In genomic region chr5:172235827-172236749, GRCh38 we compare ENCODE assay signal across 14 cellular contexts. TPM values are rescaled to one million over a fixed set of nuclear protein-coding genes. Genes with fewer than 3 reads are reported as not detected.
DNase-seq lines count a peak whose midpoint lies in the region; ATAC-seq and TF ChIP-seq lines count a peak whose summit lies in the region.
"Had no signal": no experiment of that assay in that cellular context is flagged by ENCODE, and none has a peak within 500 bp of the region (broad histone marks: within the 10 kb centered on the region; RNA-seq: fewer than 3 reads in every experiment).

No MANE protein-coding gene starts in this region.

- no peaks in the 10 kb centered on the region for H3K27me3 ChIP-seq in Peyer's patch
- H3K27me3 ChIP-seq: esophagus muscularis mucosa, SJCRH30, thyroid gland had no signal

- H3K27ac ChIP-seq in Peyer's patch = peak overlapping the region in 3 of 4 donors; percentile 20 to 70 (median 69)
- H3K27ac ChIP-seq: esophagus muscularis mucosa, SJCRH30, thyroid gland had no signal

- ATAC-seq in GM19467 (IDR thresholded peaks at IDR 0.05; ENCODE audit: unreplicated experiment) (no peak), GM21367 (IDR thresholded peaks at IDR 0.05; ENCODE audit: unreplicated experiment) (no peak), GM21390 (IDR thresholded peaks at IDR 0.05; ENCODE audit: unreplicated experiment) (no peak)
- ATAC-seq: activated CD4-positive, CD25-positive, alpha-beta regulatory T cell treated with anti-CD3 and anti-CD28 coated beads, Interleukin-2, amount 50 U/mL, for 24 hours had no signal

- no peak overlapping the region for H3K4me3 ChIP-seq in Peyer's patch
- no peak overlapping the region for H3K4me3 ChIP-seq in fibroblast of pulmonary artery (replicated peaks; ENCODE audit: low read depth, low read length)
- H3K4me3 ChIP-seq: esophagus muscularis mucosa, SJCRH30, thyroid gland had no signal

- H3K9me3 ChIP-seq in Peyer's patch = no peaks in the 10 kb centered on the region
- H3K9me3 ChIP-seq: esophagus muscularis mucosa, SJCRH30, thyroid gland had no signal

- H3K4me1 ChIP-seq in Peyer's patch = peaks cover 0 to 30% (median 0%) of the 10 kb centered on the region in 4 donors
- H3K4me1 ChIP-seq: thyroid gland had no signal

- TF ChIP-seq CTCF in Peyer's patch (IDR thresholded peaks at IDR 0.05) = no peak
- TF ChIP-seq CTCF in fibroblast of pulmonary artery (IDR thresholded peaks at IDR 0.05; ENCODE audit: low read length, missing control alignments) = no peak

- TF ChIP-seq POLR2A in Peyer's patch (IDR thresholded peaks at IDR 0.05) = no peak

- DNase-seq in DMS53 (lab: John Stamatoyannopoulos, UW) (peak; percentile 23), DMS53 treated with DMSO at 0.1 percent for 48 hours (lab: John Stamatoyannopoulos, UW; ENCODE audit: unreplicated experiment) (no peak), Peyer's patch (peak in 1 of 3 donors; percentile 73), fibroblast of pulmonary artery (ENCODE audit: low read depth) (peak; percentile 4), renal cortical epithelial cell (ENCODE audit: low read depth) (peak; percentile 12)
- DNase-seq: DMS153 had no signal

- H3K36me3 ChIP-seq in Peyer's patch = peaks cover 0 to 29% (median 0%) of the 10 kb centered on the region in 3 donors

RNA-seq across cellular contexts. Expression of gene EFCAB9, which starts 42.1 kb away (rescaled TPM):
- not detected for total RNA-seq in Peyer's patch
- not detected in 2 replicates for total RNA-seq in renal cortical epithelial cell
- total RNA-seq: activated T-helper 1 cell treated with anti-CD3 and anti-CD28 coated beads, Interleukin-12 subunit alpha, Interleukin-12 subunit beta, Interleukin-2, Interleukin-4 antibody, amounts not matched to agents 30 ng/mL and 10 ng/mL and 1 ng/mL, durations not matched to agents 14 hours and 24 hours and 36 hours; esophagus muscularis mucosa; SJCRH30; thyroid gland had no signal

RNA-seq across cellular contexts. Expression of gene UBTD2, which starts 47.5 kb away (rescaled TPM):
- total RNA-seq in Peyer's patch (10 to 100 TPM; 21.6 to 38.2 (median 25.2) TPM), renal cortical epithelial cell (50.2 and 54.0 TPM in 2 replicates)

RNA-seq across cellular contexts. Expression of gene STK10, which starts 48.1 kb away (rescaled TPM):
- total RNA-seq in Peyer's patch = 100 to 1,000 TPM in 1 of 4 donors, 10 to 100 TPM in 3; 26.3 to 202 (median 68.1) TPM
- total RNA-seq in renal cortical epithelial cell = 20.1 and 23.5 TPM in 2 replicates
